8 cellular contexts compared by ENCODE assay signal in the genomic region with DNA sequence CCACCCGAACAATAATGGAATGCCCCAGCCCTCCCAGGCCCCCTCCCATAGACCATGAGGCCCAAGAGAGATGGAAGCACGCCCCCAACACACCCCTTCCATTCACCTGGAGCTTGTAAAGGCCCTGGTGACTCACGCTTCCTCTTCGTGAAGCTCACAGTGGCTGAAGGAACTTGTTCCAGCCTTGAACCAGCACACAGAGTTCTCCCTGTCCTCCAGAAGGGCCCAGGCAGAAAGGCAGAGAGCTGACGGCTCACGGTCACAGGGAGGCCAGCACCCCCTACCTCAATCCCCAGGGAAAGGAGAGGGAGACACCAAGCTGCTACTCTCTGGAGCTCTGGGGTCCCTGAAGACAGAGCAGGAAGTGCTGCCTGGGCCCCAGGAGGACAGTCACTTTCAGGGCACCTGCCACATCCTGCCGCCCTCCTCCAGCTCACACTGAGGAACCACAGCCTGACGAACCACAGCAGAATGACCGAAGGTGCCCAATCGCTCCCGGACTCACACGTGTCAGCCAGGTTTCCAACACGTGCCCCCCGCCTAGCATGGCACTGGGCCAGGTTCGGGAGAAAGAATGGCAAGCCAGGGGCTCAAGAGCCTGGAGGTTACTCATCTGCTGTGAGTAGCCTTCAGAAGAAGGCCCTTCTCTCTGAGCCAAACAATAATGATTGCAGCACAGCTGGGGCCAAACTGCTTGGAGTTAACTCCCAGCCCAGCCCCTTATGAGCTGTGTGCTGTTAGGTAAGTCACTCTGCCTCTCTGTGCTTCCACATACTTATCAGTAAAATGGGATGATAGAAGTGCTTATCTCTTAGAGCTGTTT.
DNase-seq lines count a peak whose midpoint lies in the region; ATAC-seq lines count a peak whose summit lies in the region.

No MANE protein-coding gene starts in this region.

- DNase-seq in activated naive CD4-positive, alpha-beta T cell treated with Interleukin-2 at 50 U/mL for 16 hours = peak; percentile 23
- DNase-seq in activated naive CD4-positive, alpha-beta T cell treated with anti-CD3 and anti-CD28 coated beads, Interleukin-2, amount 50 U/mL, for 16 hours = no peak
- DNase-seq in NCI-H2196 (lab: John Stamatoyannopoulos, UW; ENCODE audit: unreplicated experiment) = peak; percentile 81
- peak; percentile 59 for DNase-seq in activated naive CD4-positive, alpha-beta T cell treated with anti-CD3 and anti-CD28 coated beads, Interleukin-2, amount 10 ng/mL, durations not matched to agents 7 days and 5 days
- DNase-seq in islet precursor cell = peak; percentile 83
- DNase-seq in stimulated activated CD8-positive, alpha-beta memory T cell treated with anti-CD3 and anti-CD28 coated beads, Interleukin-2, amount 100 ng/mL, for 48 hours (ENCODE audit: low read depth in 2 of 2) = peak; percentile 36 to 37
- DNase-seq in effector CD8-positive, alpha-beta T cell (lab: John Stamatoyannopoulos, UW) = no peak

- peak; percentile 70 for ATAC-seq in HG02840 (IDR thresholded peaks at IDR 0.05; ENCODE audit: low FRiP score, unreplicated experiment)

- no peaks in the 10 kb centered on the region for H3K36me3 Mint-ChIP-seq in activated naive CD4-positive, alpha-beta T cell treated with anti-CD3 and anti-CD28 coated beads, Interleukin-2, amount 10 ng/mL, durations not matched to agents 7 days and 5 days

- peaks cover 22% of the 10 kb centered on the region for H3K27me3 Mint-ChIP-seq in activated naive CD4-positive, alpha-beta T cell treated with anti-CD3 and anti-CD28 coated beads, Interleukin-2, amount 10 ng/mL, durations not matched to agents 7 days and 5 days

- H3K27ac Mint-ChIP-seq in activated naive CD4-positive, alpha-beta T cell treated with anti-CD3 and anti-CD28 coated beads, Interleukin-2, amount 10 ng/mL, durations not matched to agents 7 days and 5 days = peak overlapping the region; percentile 81

- no peaks in the 10 kb centered on the region for H3K9me3 Mint-ChIP-seq in activated naive CD4-positive, alpha-beta T cell treated with anti-CD3 and anti-CD28 coated beads, Interleukin-2, amount 10 ng/mL, durations not matched to agents 7 days and 5 days

- CTCF ChIA-PET in activated naive CD4-positive, alpha-beta T cell treated with anti-CD3 and anti-CD28 coated beads, Interleukin-2, amount 10 ng/mL, durations not matched to agents 7 days and 5 days (lab: Charles Lee) = interaction anchor here (1.1 to 1.4 kb wide), 2 partner anchors 36 to 162 kb away, joined by 3 to 4 read pairs; no protein-coding TSS in a partner anchor

- H3K4me3 Mint-ChIP-seq in activated naive CD4-positive, alpha-beta T cell treated with anti-CD3 and anti-CD28 coated beads, Interleukin-2, amount 10 ng/mL, durations not matched to agents 7 days and 5 days = no peak overlapping the region

- peaks cover 23% of the 10 kb centered on the region for H3K4me1 Mint-ChIP-seq in activated naive CD4-positive, alpha-beta T cell treated with anti-CD3 and anti-CD28 coated beads, Interleukin-2, amount 10 ng/mL, durations not matched to agents 7 days and 5 days

Comparison
In these comparisons a context has a peak if more than half of its experiments do, and no peak if none do; other contexts are left out.
1. DNase-seq: peak in activated naive CD4-positive, alpha-beta T cell treated with Interleukin-2 at 50 U/mL for 16 hours (single experiment), NCI-H2196 (single experiment), activated naive CD4-positive, alpha-beta T cell treated with anti-CD3 and anti-CD28 coated beads, Interleukin-2, amount 10 ng/mL, durations not matched to agents 7 days and 5 days (single experiment), islet precursor cell (single experiment) and stimulated activated CD8-positive, alpha-beta memory T cell treated with anti-CD3 and anti-CD28 coated beads, Interleukin-2, amount 100 ng/mL, for 48 hours (2 of 2); none in activated naive CD4-positive, alpha-beta T cell treated with anti-CD3 and anti-CD28 coated beads, Interleukin-2, amount 50 U/mL, for 16 hours (single experiment) and effector CD8-positive, alpha-beta T cell (single experiment).